19 cellular contexts compared by ENCODE assay signal in genomic region chr15:27342991-27343390, GRCh38.
"Had no signal": no experiment of that assay in that cellular context is flagged by ENCODE, and none has a peak within 500 bp of the region (broad histone marks: within the 10 kb centered on the region; RNA-seq: fewer than 3 reads in every experiment).

No MANE protein-coding gene starts in this region.

- H3K36me3 ChIP-seq: brain microvascular endothelial cell, suprapubic skin, upper lobe of left lung had no signal

- H3K27ac ChIP-seq: brain microvascular endothelial cell, psoas muscle, suprapubic skin, upper lobe of left lung had no signal

- H3K4me1 ChIP-seq: psoas muscle, suprapubic skin, upper lobe of left lung had no signal

- DNase-seq: activated CD4-positive, alpha-beta memory T cell treated with anti-CD3 and anti-CD28 coated beads for 36 hours; activated CD4-positive, CD25-positive, alpha-beta regulatory T cell treated with anti-CD3 and anti-CD28 coated beads, Interleukin-2, amount 50 U/mL, for 72 hours; activated gamma-delta T cell; activated T-cell treated with anti-CD3 and anti-CD28 coated beads, Interleukin-2, amount 50 U/mL, for 4 hours; brain microvascular endothelial cell; effector memory CD4-positive, alpha-beta T cell; hippocampal formation; immature natural killer cell; mammary epithelial cell; mucosa of descending colon; naive thymus-derived CD8-positive, alpha-beta T cell; occipital lobe; psoas muscle; stimulated activated CD4-positive, alpha-beta T cell treated with anti-CD3 and anti-CD28 coated beads, Interleukin-2, amount 100 ng/mL, for 48 hours; stimulated activated CD8-positive, alpha-beta memory T cell treated with anti-CD3 and anti-CD28 coated beads, Interleukin-4, amount 100 ng/mL, for 48 hours; stimulated activated naive CD8-positive, alpha-beta T cell treated with anti-CD3 and anti-CD28 coated beads, Interleukin-15, Interleukin-2, amounts not matched to agents 100 U/mL and 50 U/mL, for 24 hours; upper lobe of left lung had no signal

- ATAC-seq: activated T-cell treated with anti-CD3 and anti-CD28 coated beads, Interleukin-2, amount 50 U/mL, for 4 hours; left lobe of liver; mucosa of descending colon; naive thymus-derived CD8-positive, alpha-beta T cell; psoas muscle; stimulated activated naive CD8-positive, alpha-beta T cell treated with anti-CD3 and anti-CD28 coated beads, Interleukin-15, Interleukin-2, amounts not matched to agents 100 U/mL and 50 U/mL, for 24 hours had no signal

- H3K9me3 ChIP-seq: psoas muscle, suprapubic skin had no signal

- H3K4me3 ChIP-seq: mucosa of descending colon, psoas muscle, suprapubic skin, upper lobe of left lung had no signal

- H3K27me3 ChIP-seq: brain microvascular endothelial cell, suprapubic skin, upper lobe of left lung had no signal
